5 cellular contexts compared by ENCODE assay signal in the genomic region with DNA sequence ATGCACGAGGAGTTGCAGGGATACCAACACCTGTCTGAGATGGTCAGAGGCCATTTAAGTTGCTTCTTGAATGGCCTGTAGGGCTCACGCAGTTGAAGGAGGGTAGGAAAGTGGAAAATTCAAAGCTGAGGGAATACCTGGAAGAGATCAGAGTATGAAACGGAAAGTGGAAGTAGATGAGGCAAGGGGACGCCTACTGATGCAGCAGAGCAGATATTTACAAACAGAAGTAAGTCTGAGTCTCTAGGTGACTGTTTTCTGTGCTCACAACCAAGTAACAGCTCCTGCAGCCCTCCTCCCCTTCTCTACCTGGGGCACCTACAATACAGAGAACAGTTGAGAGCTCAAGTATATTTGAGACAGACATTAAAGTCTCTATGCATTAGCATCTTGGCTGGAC. TPM values are rescaled to one million over a fixed set of nuclear protein-coding genes. Genes with fewer than 3 reads are reported as not detected.
"Had no signal": no experiment of that assay in that cellular context is flagged by ENCODE, and none has a peak within 500 bp of the region (broad histone marks: within the 10 kb centered on the region; RNA-seq: fewer than 3 reads in every experiment).

No MANE protein-coding gene starts in this region.

RNA-seq across cellular contexts. Expression of a gene that starts 57.5 kb away (rescaled TPM):
- total RNA-seq: activated CD4-positive, alpha-beta T cell treated with anti-CD3 and anti-CD28 coated beads, Interleukin-2, amount 10 ng/mL, durations not matched to agents 7 days and 5 days; activated CD8-positive, alpha-beta T cell treated with anti-CD3 and anti-CD28 coated beads, Interleukin-2, amount 10 ng/mL, durations not matched to agents 7 days and 5 days; activated naive CD8-positive, alpha-beta T cell treated with anti-CD3 and anti-CD28 coated beads, Interleukin-2, amount 10 ng/mL, durations not matched to agents 7 days and 5 days; T-helper 17 cell had no signal

RNA-seq across cellular contexts. Expression of a gene that starts 58.1 kb away (rescaled TPM):
- total RNA-seq: activated CD4-positive, alpha-beta T cell treated with anti-CD3 and anti-CD28 coated beads, Interleukin-2, amount 10 ng/mL, durations not matched to agents 7 days and 5 days; activated naive CD8-positive, alpha-beta T cell treated with anti-CD3 and anti-CD28 coated beads, Interleukin-2, amount 10 ng/mL, durations not matched to agents 7 days and 5 days; activated T-helper 2 cell treated with anti-CD3 and anti-CD28 coated beads, Interferon-gamma antibody, Interleukin-2, Interleukin-4, amounts not matched to agents 10 μg/mL and 5 μg/mL and 100 μg/mL, durations not matched to agents 14 hours and 24 hours and 36 hours; T-helper 17 cell had no signal
